In the genomic region with DNA sequence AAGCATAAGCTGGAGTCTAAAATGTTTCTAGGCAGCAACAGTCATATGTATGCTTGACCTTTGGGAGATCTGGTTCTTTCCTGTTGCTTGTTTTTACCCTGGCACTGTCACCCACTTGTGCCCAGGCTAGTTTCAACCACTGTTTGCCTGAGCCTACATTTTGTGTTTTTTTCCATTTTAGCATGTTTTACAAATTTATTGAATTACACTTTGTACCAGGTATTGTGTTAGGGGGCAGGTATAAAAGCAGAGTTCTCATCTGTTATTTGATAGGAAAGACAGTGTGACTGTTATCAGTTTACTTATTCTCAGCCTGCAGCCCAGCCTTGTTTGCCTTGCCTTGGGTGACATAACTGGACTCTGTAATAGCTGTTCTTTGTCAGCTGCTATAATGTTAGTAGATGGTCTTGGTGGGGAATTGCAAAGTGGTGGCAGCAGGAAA, we compare ENCODE assay signal across 10 cellular contexts.
DNase-seq lines count a peak whose midpoint lies in the region; ATAC-seq and TF ChIP-seq lines count a peak whose summit lies in the region.
"Had no signal": no experiment of that assay in that cellular context is flagged by ENCODE, and none has a peak within 500 bp of the region (broad histone marks: within the 10 kb centered on the region; RNA-seq: fewer than 3 reads in every experiment).

No MANE protein-coding gene starts in this region.

- H3K27ac ChIP-seq in SK-N-SH (ENCODE audit: low read depth in 2 of 2, low read length in 1 of 2) = peak overlapping the region; percentile 26 to 77; a peak in 3 of 4 replicates

- no peaks in the 10 kb centered on the region for H3F3A ChIP-seq in SK-N-SH (replicated peaks; ENCODE audit: insufficient read depth)

- no peak overlapping the region for H3K4me3 ChIP-seq in SK-N-SH (ENCODE audit: low read depth in 2 of 2, low read length in 1 of 2)
- H3K4me3 ChIP-seq: lung had no signal

- POLR2A ChIA-PET in SK-N-SH (lab: Yijun Ruan, JAX) = no interaction called here

- H3K4me1 Mint-ChIP-seq in type B pancreatic cell (ENCODE audit: unreplicated experiment) = peaks cover 13% of the 10 kb centered on the region

- ATAC-seq in activated naive CD4-positive, alpha-beta T cell treated with anti-CD3 and anti-CD28 coated beads, Interleukin-2, amount 50 U/mL, for 72 hours = peak; percentile 63 to 69
- ATAC-seq in HG02973 (IDR thresholded peaks at IDR 0.05; ENCODE audit: unreplicated experiment) = peak; percentile 34

- H4K20me1 ChIP-seq in SK-N-SH (ENCODE audit: insufficient read depth) = no peaks in the 10 kb centered on the region

- H3K9ac ChIP-seq in SK-N-SH = no peak overlapping the region

- H3K36me3 ChIP-seq in SK-N-SH (replicated peaks in 1 of 2; ENCODE audit: control insufficient read depth in 1 of 2, insufficient read depth in 2 of 2, low read length in 1 of 2) = no peaks in the 10 kb centered on the region

- H3K27ac Mint-ChIP-seq in activated naive CD4-positive, alpha-beta T cell treated with anti-CD3 and anti-CD28 coated beads, Interleukin-2, amount 50 U/mL, for 72 hours = no peak overlapping the region
- peak overlapping the region; percentile 39 for H3K27ac Mint-ChIP-seq in type B pancreatic cell

- no peak for TF ChIP-seq EP300 in SK-N-SH (IDR thresholded peaks at IDR 0.05; ENCODE audit: borderline replicate concordance in 1 of 2, low read depth in 1 of 2, low read length in 1 of 2)

- no peaks in the 10 kb centered on the region for H3K9me2 ChIP-seq in SK-N-SH

- no peak for DNase-seq in activated naive CD4-positive, alpha-beta T cell treated with anti-CD3 and anti-CD28 coated beads, Interleukin-2, amount 50 U/mL, for 72 hours (ENCODE audit: low spot score in 2 of 2)
- no peak for DNase-seq in activated naive CD4-positive, alpha-beta T cell (lab: John Stamatoyannopoulos, UW)
- DNase-seq in SK-N-SH (no peak), type B pancreatic cell (ENCODE audit: extremely low spot score, unreplicated experiment) (no peak), NCI-H526 (lab: John Stamatoyannopoulos, UW) (no peak), EL (no peak)
- DNase-seq in stimulated activated CD4-positive, alpha-beta T cell treated with anti-CD3 and anti-CD28 coated beads, Interleukin-2, amount 100 ng/mL, for 48 hours = no peak
- DNase-seq: activated CD4-positive, alpha-beta T cell treated with anti-CD3 and anti-CD28 coated beads, Interleukin-2, amount 50 U/mL, for 48 hours had no signal

- H3K9me3 Mint-ChIP-seq in activated naive CD4-positive, alpha-beta T cell treated with anti-CD3 and anti-CD28 coated beads, Interleukin-2, amount 50 U/mL, for 72 hours = no peaks in the 10 kb centered on the region
- H3K9me3 Mint-ChIP-seq in type B pancreatic cell = no peaks in the 10 kb centered on the region

- no peak for TF ChIP-seq RAD21 in SK-N-SH (IDR thresholded peaks at IDR 0.05; ENCODE audit: low read length)

- no peaks in the 10 kb centered on the region for H3K27me3 Mint-ChIP-seq in type B pancreatic cell

- no peak overlapping the region for H3K4me3 Mint-ChIP-seq in type B pancreatic cell

- TF ChIP-seq CTCF in SK-N-SH (IDR thresholded peaks at IDR 0.05) (no peak), type B pancreatic cell (conservative IDR thresholded peaks at IDR 0.05) (no peak)

- no peak overlapping the region for H2AFZ ChIP-seq in SK-N-SH (ENCODE audit: low read depth)

- H3K9me3 ChIP-seq in SK-N-SH = no peaks in the 10 kb centered on the region

- H3K36me3 Mint-ChIP-seq in activated naive CD4-positive, alpha-beta T cell treated with anti-CD3 and anti-CD28 coated beads, Interleukin-2, amount 50 U/mL, for 72 hours = peaks cover 0 to 6% of the 10 kb centered on the region in 2 donors
- H3K36me3 Mint-ChIP-seq in type B pancreatic cell = no peaks in the 10 kb centered on the region

- H3K4me2 ChIP-seq in SK-N-SH = 0 out of 2 replicates have a peak overlapping the region, but pooled peaks have one; percentile 46

- no peaks in the 10 kb centered on the region for H3K79me2 ChIP-seq in SK-N-SH (ENCODE audit: insufficient read depth)

- peaks cover 0 to 10% of the 10 kb centered on the region in 2 experiments; a peak in 2 of 4 replicates for H3K4me1 ChIP-seq in SK-N-SH (ENCODE audit: control insufficient read depth in 1 of 2, insufficient read depth in 2 of 2, low read depth in 1 of 2, low read length in 1 of 2)

- CTCF ChIA-PET in SK-N-SH (lab: Yijun Ruan, JAX) = interaction anchor here (1.2 kb wide), 1 partner anchor 10 kb away, joined by 7 read pairs; no protein-coding TSS in a partner anchor

- H3K27me3 ChIP-seq in SK-N-SH (ENCODE audit: insufficient read depth) = no peaks in the 10 kb centered on the region

TF ChIP-seq in SK-N-SH, 30 proteins besides CTCF, POLR2A, EP300 and RAD21:
- TF ChIP-seq TAF1 (IDR thresholded peaks at IDR 0.05; ENCODE audit: borderline replicate concordance, low read depth, low read length) (no peak), FOXJ3 (CRISPR knock-in tag; IDR thresholded peaks at IDR 0.05) (no peak), NFIC (IDR thresholded peaks at IDR 0.05; ENCODE audit: borderline replicate concordance) (no peak), SIN3A (IDR thresholded peaks at IDR 0.05; ENCODE audit: borderline replicate concordance, low read depth, low read length) (no peak), GABPA (IDR thresholded peaks at IDR 0.05; ENCODE audit: low read depth) (no peak), SMC3 (IDR thresholded peaks at IDR 0.05; ENCODE audit: low read depth, low read length) (no peak), JUND (IDR thresholded peaks at IDR 0.05) (no peak), MXI1 (IDR thresholded peaks at IDR 0.05; ENCODE audit: low read depth, low read length) (no peak)
- TF ChIP-seq, protein P1, sequence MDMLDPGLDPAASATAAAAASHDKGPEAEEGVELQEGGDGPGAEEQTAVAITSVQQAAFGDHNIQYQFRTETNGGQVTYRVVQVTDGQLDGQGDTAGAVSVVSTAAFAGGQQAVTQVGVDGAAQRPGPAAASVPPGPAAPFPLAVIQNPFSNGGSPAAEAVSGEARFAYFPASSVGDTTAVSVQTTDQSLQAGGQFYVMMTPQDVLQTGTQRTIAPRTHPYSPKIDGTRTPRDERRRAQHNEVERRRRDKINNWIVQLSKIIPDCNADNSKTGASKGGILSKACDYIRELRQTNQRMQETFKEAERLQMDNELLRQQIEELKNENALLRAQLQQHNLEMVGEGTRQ (IDR thresholded peaks at IDR 0.05; ENCODE audit: borderline replicate concordance, low read depth, low read length) = no peak
- TF ChIP-seq, protein P2, sequence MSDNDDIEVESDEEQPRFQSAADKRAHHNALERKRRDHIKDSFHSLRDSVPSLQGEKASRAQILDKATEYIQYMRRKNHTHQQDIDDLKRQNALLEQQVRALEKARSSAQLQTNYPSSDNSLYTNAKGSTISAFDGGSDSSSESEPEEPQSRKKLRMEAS (IDR thresholded peaks at IDR 0.05; ENCODE audit: low read depth) = no peak
- TF ChIP-seq, protein P3, sequence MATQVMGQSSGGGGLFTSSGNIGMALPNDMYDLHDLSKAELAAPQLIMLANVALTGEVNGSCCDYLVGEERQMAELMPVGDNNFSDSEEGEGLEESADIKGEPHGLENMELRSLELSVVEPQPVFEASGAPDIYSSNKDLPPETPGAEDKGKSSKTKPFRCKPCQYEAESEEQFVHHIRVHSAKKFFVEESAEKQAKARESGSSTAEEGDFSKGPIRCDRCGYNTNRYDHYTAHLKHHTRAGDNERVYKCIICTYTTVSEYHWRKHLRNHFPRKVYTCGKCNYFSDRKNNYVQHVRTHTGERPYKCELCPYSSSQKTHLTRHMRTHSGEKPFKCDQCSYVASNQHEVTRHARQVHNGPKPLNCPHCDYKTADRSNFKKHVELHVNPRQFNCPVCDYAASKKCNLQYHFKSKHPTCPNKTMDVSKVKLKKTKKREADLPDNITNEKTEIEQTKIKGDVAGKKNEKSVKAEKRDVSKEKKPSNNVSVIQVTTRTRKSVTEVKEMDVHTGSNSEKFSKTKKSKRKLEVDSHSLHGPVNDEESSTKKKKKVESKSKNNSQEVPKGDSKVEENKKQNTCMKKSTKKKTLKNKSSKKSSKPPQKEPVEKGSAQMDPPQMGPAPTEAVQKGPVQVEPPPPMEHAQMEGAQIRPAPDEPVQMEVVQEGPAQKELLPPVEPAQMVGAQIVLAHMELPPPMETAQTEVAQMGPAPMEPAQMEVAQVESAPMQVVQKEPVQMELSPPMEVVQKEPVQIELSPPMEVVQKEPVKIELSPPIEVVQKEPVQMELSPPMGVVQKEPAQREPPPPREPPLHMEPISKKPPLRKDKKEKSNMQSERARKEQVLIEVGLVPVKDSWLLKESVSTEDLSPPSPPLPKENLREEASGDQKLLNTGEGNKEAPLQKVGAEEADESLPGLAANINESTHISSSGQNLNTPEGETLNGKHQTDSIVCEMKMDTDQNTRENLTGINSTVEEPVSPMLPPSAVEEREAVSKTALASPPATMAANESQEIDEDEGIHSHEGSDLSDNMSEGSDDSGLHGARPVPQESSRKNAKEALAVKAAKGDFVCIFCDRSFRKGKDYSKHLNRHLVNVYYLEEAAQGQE (IDR thresholded peaks at IDR 0.05; ENCODE audit: low read depth, low read length) = no peak
- TF ChIP-seq, protein P4, sequence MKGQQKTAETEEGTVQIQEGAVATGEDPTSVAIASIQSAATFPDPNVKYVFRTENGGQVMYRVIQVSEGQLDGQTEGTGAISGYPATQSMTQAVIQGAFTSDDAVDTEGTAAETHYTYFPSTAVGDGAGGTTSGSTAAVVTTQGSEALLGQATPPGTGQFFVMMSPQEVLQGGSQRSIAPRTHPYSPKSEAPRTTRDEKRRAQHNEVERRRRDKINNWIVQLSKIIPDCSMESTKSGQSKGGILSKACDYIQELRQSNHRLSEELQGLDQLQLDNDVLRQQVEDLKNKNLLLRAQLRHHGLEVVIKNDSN (IDR thresholded peaks at IDR 0.05; ENCODE audit: borderline replicate concordance, low read depth) = no peak
